In the genomic region with DNA sequence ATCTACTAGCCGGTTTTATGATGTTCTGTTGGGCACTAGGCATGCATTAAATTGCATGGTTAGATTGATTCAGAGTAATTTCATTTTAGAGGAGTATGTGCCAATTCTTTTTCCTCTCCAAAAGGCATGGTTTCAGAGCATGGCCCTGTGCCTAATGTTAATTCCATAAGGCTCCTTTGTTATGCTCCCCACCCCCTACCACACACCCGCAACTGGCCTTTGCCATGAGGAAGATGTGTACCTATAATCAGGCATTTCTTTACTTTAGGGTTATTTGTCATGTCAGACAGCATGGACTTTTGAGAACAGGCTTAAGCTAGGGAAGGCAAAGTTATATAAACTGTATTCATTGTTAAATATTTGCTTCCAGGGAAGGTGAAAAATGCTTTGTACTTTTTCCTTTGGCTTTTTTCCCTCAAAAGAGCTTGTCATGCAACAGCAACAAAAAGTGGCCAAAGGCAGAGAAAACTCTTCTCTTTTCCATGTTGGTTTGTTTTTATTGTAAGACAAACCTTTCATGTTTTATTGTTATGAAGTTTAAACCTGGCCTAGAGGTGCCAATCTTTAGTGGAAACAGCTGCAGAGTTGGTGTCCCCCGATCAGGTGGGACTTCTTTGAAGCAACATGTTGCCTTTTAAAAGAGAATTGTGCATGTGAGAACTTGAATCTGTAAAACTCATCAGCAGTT, we compare ENCODE assay signal across 1 cellular context.
A peak's percentile ranks its signal among the peaks of the same experiment; 100 is the strongest.
TF ChIP-seq lines count a peak whose summit lies in the region.

No MANE protein-coding gene starts in this region.

TF ChIP-seq in HepG2, 621 proteins besides CTCF, POLR2A, EP300 and RAD21 (continued from another document and continues in another):
- TF ChIP-seq KIAA2018 (CRISPR knock-in tag; IDR thresholded peaks at IDR 0.05; ENCODE audit: borderline replicate concordance) (no peak), ZNF18 (CRISPR knock-in tag; IDR thresholded peaks at IDR 0.05; ENCODE audit: insufficient replicate concordance) (peak; percentile 72), NR2F6 (IDR thresholded peaks at IDR 0.05) (peak; percentile 84), NR2F6 (CRISPR knock-in tag; IDR thresholded peaks at IDR 0.05) (peak; percentile 83), LCORL (IDR thresholded peaks at IDR 0.05) (peak; percentile 57; the same call in 1 of the 2 replicates), LCORL (CRISPR knock-in tag; IDR thresholded peaks at IDR 0.05) (peak; percentile 34; the same call in 1 of the 2 replicates), ZNF720 (CRISPR knock-in tag; IDR thresholded peaks at IDR 0.05) (no peak), IRF2 (CRISPR knock-in tag; IDR thresholded peaks at IDR 0.05) (peak; percentile 55; the same call in 1 of the 2 replicates), ONECUT2 (CRISPR knock-in tag; IDR thresholded peaks at IDR 0.05) (no peak), ZNF335 (CRISPR knock-in tag; IDR thresholded peaks at IDR 0.05) (no peak), ZXDC (CRISPR knock-in tag; IDR thresholded peaks at IDR 0.05) (no peak), TBX3 (IDR thresholded peaks at IDR 0.05; ENCODE audit: borderline replicate concordance) (peak; percentile 94), ZNF652 (CRISPR knock-in tag; IDR thresholded peaks at IDR 0.05; ENCODE audit: borderline replicate concordance, low read depth) (0 out of 2 replicates have a peak, but pooled peaks have one; percentile 9), ZFP36 (IDR thresholded peaks at IDR 0.05; ENCODE audit: borderline replicate concordance, low read depth, low read length, partially characterized antibody) (peak; percentile 24), TMF1 (CRISPR knock-in tag; IDR thresholded peaks at IDR 0.05; ENCODE audit: low read depth) (no peak), SP5 (CRISPR knock-in tag; IDR thresholded peaks at IDR 0.05; ENCODE audit: borderline replicate concordance, low read depth) (peak; percentile 81), TRIM24 (CRISPR knock-in tag; IDR thresholded peaks at IDR 0.05) (no peak), ZNF614 (CRISPR knock-in tag; IDR thresholded peaks at IDR 0.05; ENCODE audit: borderline replicate concordance) (peak; percentile 73; the same call in 1 of the 2 replicates), KLF11 (CRISPR knock-in tag; IDR thresholded peaks at IDR 0.05) (0 out of 2 replicates have a peak, but pooled peaks have one; percentile 36), ZNF138 (CRISPR knock-in tag; IDR thresholded peaks at IDR 0.05; ENCODE audit: low read depth) (no peak), SOX5 (CRISPR knock-in tag; IDR thresholded peaks at IDR 0.05; ENCODE audit: borderline replicate concordance) (peak; percentile 97), ZNF33A (CRISPR knock-in tag; IDR thresholded peaks at IDR 0.05; ENCODE audit: borderline replicate concordance) (no peak), HNF4A (CRISPR knock-in tag; IDR thresholded peaks at IDR 0.05) (peak; percentile 78), RFXANK (CRISPR knock-in tag; IDR thresholded peaks at IDR 0.05) (peak; percentile 31; the same call in 1 of the 2 replicates), ZNF101 (CRISPR knock-in tag; IDR thresholded peaks at IDR 0.05; ENCODE audit: borderline replicate concordance, low read depth) (no peak), MTF2 (CRISPR knock-in tag; IDR thresholded peaks at IDR 0.05; ENCODE audit: borderline replicate concordance) (no peak), FOXA3 (CRISPR knock-in tag; IDR thresholded peaks at IDR 0.05) (peak; percentile 94)
- TF ChIP-seq, protein P1, sequence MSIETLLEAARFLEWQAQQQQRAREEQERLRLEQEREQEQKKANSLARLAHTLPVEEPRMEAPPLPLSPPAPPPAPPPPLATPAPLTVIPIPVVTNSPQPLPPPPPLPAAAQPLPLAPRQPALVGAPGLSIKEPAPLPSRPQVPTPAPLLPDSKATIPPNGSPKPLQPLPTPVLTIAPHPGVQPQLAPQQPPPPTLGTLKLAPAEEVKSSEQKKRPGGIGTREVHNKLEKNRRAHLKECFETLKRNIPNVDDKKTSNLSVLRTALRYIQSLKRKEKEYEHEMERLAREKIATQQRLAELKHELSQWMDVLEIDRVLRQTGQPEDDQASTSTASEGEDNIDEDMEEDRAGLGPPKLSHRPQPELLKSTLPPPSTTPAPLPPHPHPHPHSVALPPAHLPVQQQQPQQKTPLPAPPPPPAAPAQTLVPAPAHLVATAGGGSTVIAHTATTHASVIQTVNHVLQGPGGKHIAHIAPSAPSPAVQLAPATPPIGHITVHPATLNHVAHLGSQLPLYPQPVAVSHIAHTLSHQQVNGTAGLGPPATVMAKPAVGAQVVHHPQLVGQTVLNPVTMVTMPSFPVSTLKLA (IDR thresholded peaks at IDR 0.05), result peak; percentile 69
- TF ChIP-seq, protein P2, sequence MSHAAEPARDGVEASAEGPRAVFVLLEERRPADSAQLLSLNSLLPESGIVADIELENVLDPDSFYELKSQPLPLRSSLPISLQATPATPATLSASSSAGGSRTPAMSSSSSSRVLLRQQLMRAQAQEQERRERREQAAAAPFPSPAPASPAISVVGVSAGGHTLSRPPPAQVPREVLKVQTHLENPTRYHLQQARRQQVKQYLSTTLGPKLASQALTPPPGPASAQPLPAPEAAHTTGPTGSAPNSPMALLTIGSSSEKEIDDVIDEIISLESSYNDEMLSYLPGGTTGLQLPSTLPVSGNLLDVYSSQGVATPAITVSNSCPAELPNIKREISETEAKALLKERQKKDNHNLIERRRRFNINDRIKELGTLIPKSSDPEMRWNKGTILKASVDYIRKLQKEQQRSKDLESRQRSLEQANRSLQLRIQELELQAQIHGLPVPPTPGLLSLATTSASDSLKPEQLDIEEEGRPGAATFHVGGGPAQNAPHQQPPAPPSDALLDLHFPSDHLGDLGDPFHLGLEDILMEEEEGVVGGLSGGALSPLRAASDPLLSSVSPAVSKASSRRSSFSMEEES (CRISPR knock-in tag; IDR thresholded peaks at IDR 0.05), result peak; percentile 48; the same call in 1 of the 2 replicates
- TF ChIP-seq, protein P3, sequence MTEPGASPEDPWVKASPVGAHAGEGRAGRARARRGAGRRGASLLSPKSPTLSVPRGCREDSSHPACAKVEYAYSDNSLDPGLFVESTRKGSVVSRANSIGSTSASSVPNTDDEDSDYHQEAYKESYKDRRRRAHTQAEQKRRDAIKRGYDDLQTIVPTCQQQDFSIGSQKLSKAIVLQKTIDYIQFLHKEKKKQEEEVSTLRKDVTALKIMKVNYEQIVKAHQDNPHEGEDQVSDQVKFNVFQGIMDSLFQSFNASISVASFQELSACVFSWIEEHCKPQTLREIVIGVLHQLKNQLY (CRISPR knock-in tag; IDR thresholded peaks at IDR 0.05), result peak; percentile 88
- TF ChIP-seq, protein P4, sequence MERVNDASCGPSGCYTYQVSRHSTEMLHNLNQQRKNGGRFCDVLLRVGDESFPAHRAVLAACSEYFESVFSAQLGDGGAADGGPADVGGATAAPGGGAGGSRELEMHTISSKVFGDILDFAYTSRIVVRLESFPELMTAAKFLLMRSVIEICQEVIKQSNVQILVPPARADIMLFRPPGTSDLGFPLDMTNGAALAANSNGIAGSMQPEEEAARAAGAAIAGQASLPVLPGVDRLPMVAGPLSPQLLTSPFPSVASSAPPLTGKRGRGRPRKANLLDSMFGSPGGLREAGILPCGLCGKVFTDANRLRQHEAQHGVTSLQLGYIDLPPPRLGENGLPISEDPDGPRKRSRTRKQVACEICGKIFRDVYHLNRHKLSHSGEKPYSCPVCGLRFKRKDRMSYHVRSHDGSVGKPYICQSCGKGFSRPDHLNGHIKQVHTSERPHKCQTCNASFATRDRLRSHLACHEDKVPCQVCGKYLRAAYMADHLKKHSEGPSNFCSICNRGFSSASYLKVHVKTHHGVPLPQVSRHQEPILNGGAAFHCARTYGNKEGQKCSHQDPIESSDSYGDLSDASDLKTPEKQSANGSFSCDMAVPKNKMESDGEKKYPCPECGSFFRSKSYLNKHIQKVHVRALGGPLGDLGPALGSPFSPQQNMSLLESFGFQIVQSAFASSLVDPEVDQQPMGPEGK (CRISPR knock-in tag; IDR thresholded peaks at IDR 0.05), result peak; percentile 76
- TF ChIP-seq, protein P5, sequence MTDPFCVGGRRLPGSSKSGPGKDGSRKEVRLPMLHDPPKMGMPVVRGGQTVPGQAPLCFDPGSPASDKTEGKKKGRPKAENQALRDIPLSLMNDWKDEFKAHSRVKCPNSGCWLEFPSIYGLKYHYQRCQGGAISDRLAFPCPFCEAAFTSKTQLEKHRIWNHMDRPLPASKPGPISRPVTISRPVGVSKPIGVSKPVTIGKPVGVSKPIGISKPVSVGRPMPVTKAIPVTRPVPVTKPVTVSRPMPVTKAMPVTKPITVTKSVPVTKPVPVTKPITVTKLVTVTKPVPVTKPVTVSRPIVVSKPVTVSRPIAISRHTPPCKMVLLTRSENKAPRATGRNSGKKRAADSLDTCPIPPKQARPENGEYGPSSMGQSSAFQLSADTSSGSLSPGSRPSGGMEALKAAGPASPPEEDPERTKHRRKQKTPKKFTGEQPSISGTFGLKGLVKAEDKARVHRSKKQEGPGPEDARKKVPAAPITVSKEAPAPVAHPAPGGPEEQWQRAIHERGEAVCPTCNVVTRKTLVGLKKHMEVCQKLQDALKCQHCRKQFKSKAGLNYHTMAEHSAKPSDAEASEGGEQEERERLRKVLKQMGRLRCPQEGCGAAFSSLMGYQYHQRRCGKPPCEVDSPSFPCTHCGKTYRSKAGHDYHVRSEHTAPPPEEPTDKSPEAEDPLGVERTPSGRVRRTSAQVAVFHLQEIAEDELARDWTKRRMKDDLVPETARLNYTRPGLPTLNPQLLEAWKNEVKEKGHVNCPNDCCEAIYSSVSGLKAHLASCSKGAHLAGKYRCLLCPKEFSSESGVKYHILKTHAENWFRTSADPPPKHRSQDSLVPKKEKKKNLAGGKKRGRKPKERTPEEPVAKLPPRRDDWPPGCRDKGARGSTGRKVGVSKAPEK (CRISPR knock-in tag; IDR thresholded peaks at IDR 0.05; ENCODE audit: borderline replicate concordance), result no peak
